ENCODE assay signal across 8 cellular contexts in the genomic region with DNA sequence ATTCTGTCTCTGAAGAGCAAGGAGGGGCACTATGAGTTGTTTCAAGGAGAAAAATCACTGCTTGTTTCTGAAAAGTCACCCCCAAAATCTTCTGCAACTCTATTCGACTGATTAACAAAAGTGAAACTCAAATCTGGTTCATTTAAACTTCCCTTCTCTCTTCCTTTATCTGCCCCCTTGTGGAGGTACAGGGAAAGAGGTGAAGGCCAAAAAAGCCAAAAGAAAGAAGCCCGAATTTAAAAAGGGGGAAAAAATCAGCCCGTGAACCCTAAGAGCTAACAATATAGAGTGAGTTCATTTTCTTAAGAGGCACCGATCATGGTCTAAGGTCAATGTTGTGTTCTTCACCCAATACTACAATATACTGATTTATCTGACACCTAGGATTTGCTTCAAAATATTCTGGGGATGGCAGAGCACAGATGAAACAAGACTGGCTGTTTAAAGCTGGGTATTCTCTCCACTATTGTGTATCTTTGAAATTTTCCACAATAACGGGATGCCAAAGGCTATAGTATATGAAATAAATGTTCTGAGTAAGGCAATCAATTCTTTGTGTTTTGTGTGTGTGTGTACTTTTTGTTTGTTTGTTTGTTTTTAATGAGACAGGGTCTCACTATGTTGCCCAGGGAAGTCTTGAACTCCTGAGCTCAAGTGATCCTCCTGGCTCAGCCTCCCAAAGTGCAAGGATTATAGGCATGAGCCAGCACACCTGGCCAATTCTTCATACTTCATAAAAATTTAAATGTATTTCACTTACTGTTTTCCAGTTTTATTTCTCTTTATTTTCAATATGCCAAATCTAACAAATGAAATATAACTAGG. TPM values are rescaled to one million over a fixed set of nuclear protein-coding genes. Genes with fewer than 3 reads are reported as not detected.
A peak's percentile ranks its signal among the peaks of the same experiment; 100 is the strongest.
DNase-seq lines count a peak whose midpoint lies in the region; ATAC-seq, FAIRE-seq and TF ChIP-seq lines count a peak whose summit lies in the region.

No MANE protein-coding gene starts in this region.

- dilution Hi-C loops in keratinocyte (cut with MboI; ENCODE audit: extremely low pct_ligation_motif_present, low sequenced_read_pairs): loop anchor here (25.0 kb wide), 1 partner anchor 134 kb away; no protein-coding TSS in a partner anchor

- H3K27me3 Mint-ChIP-seq in stimulated activated naive CD8-positive, alpha-beta T cell treated with anti-CD3 and anti-CD28 coated beads, Interleukin-15, Interleukin-2, amounts not matched to agents 100 ng/mL and 50 ng/mL, for 24 hours: no peaks in the 10 kb centered on the region

- H3K79me2 ChIP-seq in ACC112 (ENCODE audit: control insufficient read depth, insufficient read depth, low read length, unreplicated experiment): peaks cover 6% of the 10 kb centered on the region
- peaks cover 3% of the 10 kb centered on the region for H3K79me2 ChIP-seq in keratinocyte (ENCODE audit: control insufficient read depth, insufficient read depth, low read length)

- peak overlapping the region; percentile 79 for H3K4me2 ChIP-seq in keratinocyte (ENCODE audit: control insufficient read depth, extremely low read depth, insufficient read depth, low read depth, low read length)

- peak overlapping the region; percentile 72 for H3K4me3 ChIP-seq in ACC112 (ENCODE audit: low read depth, low read length)
- no peak overlapping the region for H3K4me3 ChIP-seq in SJCRH30
- H3K4me3 ChIP-seq in keratinocyte (ENCODE audit: control insufficient read depth in 2 of 3, extremely low read depth in 1 of 3, insufficient read depth in 2 of 3, low read depth in 1 of 3, low read length in 3 of 3): peak overlapping the region in 2 of 3 experiments; percentile 41 to 50

- H2AFZ ChIP-seq in ACC112 (ENCODE audit: low read length, unreplicated experiment) (peak overlapping the region; percentile 47), keratinocyte (ENCODE audit: control insufficient read depth, low read length) (peak overlapping the region; percentile 72)

- no peaks in the 10 kb centered on the region for H3K9me1 ChIP-seq in keratinocyte (ENCODE audit: control insufficient read depth, extremely low read depth, insufficient read depth, low read length)

- peak overlapping the region; percentile 11 for H3K4me3 Mint-ChIP-seq in stimulated activated naive CD8-positive, alpha-beta T cell treated with anti-CD3 and anti-CD28 coated beads, Interleukin-15, Interleukin-2, amounts not matched to agents 100 ng/mL and 50 ng/mL, for 24 hours

- FAIRE-seq in keratinocyte (lab: Jason Lieb, UNC): peak; percentile 69

- H3K9me3 ChIP-seq in SJCRH30 (replicated peaks): no peaks in the 10 kb centered on the region
- H3K9me3 ChIP-seq in keratinocyte (ENCODE audit: control insufficient read depth, low read depth, low read length): no peaks in the 10 kb centered on the region

- peaks cover 31% of the 10 kb centered on the region for H3K36me3 Mint-ChIP-seq in stimulated activated naive CD8-positive, alpha-beta T cell treated with anti-CD3 and anti-CD28 coated beads, Interleukin-15, Interleukin-2, amounts not matched to agents 100 ng/mL and 50 ng/mL, for 24 hours (ENCODE audit: low read depth)

- H4K20me1 ChIP-seq in keratinocyte (ENCODE audit: control insufficient read depth, extremely low read depth, insufficient read depth, low read length): no peaks in the 10 kb centered on the region

- H3K9ac ChIP-seq in keratinocyte (ENCODE audit: control insufficient read depth, extremely low read depth, insufficient read depth, low read length): peak overlapping the region; percentile 39

- in situ Hi-C loops in G401 (cut with HindIII; ENCODE audit: low sequenced_read_pairs) (no loop called here), T47D (cut with HindIII; ENCODE audit: low pct_unique_long_range_greater_than_20kb, low sequenced_read_pairs) (no loop called here)

- H3K27ac Mint-ChIP-seq in stimulated activated naive CD8-positive, alpha-beta T cell treated with anti-CD3 and anti-CD28 coated beads, Interleukin-15, Interleukin-2, amounts not matched to agents 100 ng/mL and 50 ng/mL, for 24 hours: no peak overlapping the region

- peak; percentile 55 for ATAC-seq in HG03571 (IDR thresholded peaks at IDR 0.05; ENCODE audit: unreplicated experiment)
- no peak for ATAC-seq in HG03520 (IDR thresholded peaks at IDR 0.05; ENCODE audit: unreplicated experiment)

- H3K4me1 Mint-ChIP-seq in stimulated activated naive CD8-positive, alpha-beta T cell treated with anti-CD3 and anti-CD28 coated beads, Interleukin-15, Interleukin-2, amounts not matched to agents 100 ng/mL and 50 ng/mL, for 24 hours (ENCODE audit: low read depth): peaks cover 10% of the 10 kb centered on the region

- peak; percentile 54 for DNase-seq in G401 (ENCODE audit: low spot score)
- DNase-seq in SJCRH30: peak; percentile 48 to 76
- peak; percentile 2 to 64 for DNase-seq in T47D (ENCODE audit: low read depth in 1 of 2, low spot score in 1 of 2)
- no peak for DNase-seq in keratinocyte (ENCODE audit: low read depth, low spot score)

- H3K4me1 ChIP-seq in ACC112 (ENCODE audit: control insufficient read depth, insufficient read depth, low read length, unreplicated experiment): peaks cover 25% of the 10 kb centered on the region
- H3K4me1 ChIP-seq in SJCRH30: peaks cover 54% of the 10 kb centered on the region
- H3K4me1 ChIP-seq in keratinocyte (ENCODE audit: control insufficient read depth, extremely low read depth, insufficient read depth, low read length): no peaks in the 10 kb centered on the region

- peak overlapping the region; percentile 32; the same call in 1 of the 2 replicates for H3K27ac ChIP-seq in ACC112 (ENCODE audit: low read depth, low read length)
- H3K27ac ChIP-seq in SJCRH30: no peak overlapping the region
- H3K27ac ChIP-seq in keratinocyte (ENCODE audit: control insufficient read depth, insufficient read depth, low read length): peak overlapping the region; percentile 15

- TF ChIP-seq CTCF in keratinocyte (optimal IDR thresholded peaks at IDR 0.05 in 1 of 3, IDR thresholded peaks at IDR 0.05 in 1 of 3, conservative IDR thresholded peaks at IDR 0.05 in 1 of 3; ENCODE audit: extremely low read depth in 1 of 3, insufficient read depth in 2 of 3, low read length in 3 of 3): peak in 2 of 3 experiments; percentile 63 to 70

- H3K36me3 ChIP-seq in ACC112 (ENCODE audit: insufficient read depth, low read length) (no peaks in the 10 kb centered on the region), SJCRH30 (no peaks in the 10 kb centered on the region; the same call in 1 of the 2 replicates), keratinocyte (ENCODE audit: control insufficient read depth in 2 of 2, extremely low read depth in 1 of 2, insufficient read depth in 2 of 2, low read length in 2 of 2) (peaks cover 0 to 2% of the 10 kb centered on the region in 2 experiments)

- no peaks in the 10 kb centered on the region for H3K9me3 Mint-ChIP-seq in stimulated activated naive CD8-positive, alpha-beta T cell treated with anti-CD3 and anti-CD28 coated beads, Interleukin-15, Interleukin-2, amounts not matched to agents 100 ng/mL and 50 ng/mL, for 24 hours

- H3K27me3 ChIP-seq in ACC112 (ENCODE audit: insufficient read depth, low read length) (no peaks in the 10 kb centered on the region), SJCRH30 (no peaks in the 10 kb centered on the region), keratinocyte (ENCODE audit: control insufficient read depth, extremely low read depth, insufficient read depth, low read length) (no peaks in the 10 kb centered on the region)

RNA-seq across cellular contexts. Expression of a gene that starts 55.0 kb away (rescaled TPM):
- total RNA-seq in G401 (2014; rRNA removed; shearing (Covaris generic)): 14.4 and 17.4 TPM in 2 replicates
- 4.7 and 4.8 TPM in 2 replicates for total RNA-seq in SJCRH30 (2014; rRNA removed; shearing (Covaris generic))
- polyA plus RNA-seq in keratinocyte: 9.2 to 11.5 TPM (median 10.1 TPM) in 3 replicates
- polyA plus RNA-seq in keratinocyte (2011; ENCODE audit: low read depth): 8.0 TPM
- 11.2 and 14.8 TPM in 2 replicates for polyA plus RNA-seq in keratinocyte (2011; cell fraction: cytosol; rRNA removed)
- polyA plus RNA-seq in keratinocyte (2011; cell fraction: nucleus; rRNA removed): 5.6 and 7.9 TPM in 2 replicates
- 9.4 and 11.4 TPM in 2 replicates for polyA plus RNA-seq in keratinocyte (2012; ENCODE audit: low replicate concordance)
- polyA minus RNA-seq in keratinocyte: 3.8 to 5.5 TPM in 2 of 3 replicates, not detected in the other
- 11.5 TPM for polyA minus RNA-seq in keratinocyte (2011; cell fraction: cytosol; rRNA and poly(A)+ RNA removed)
- polyA minus RNA-seq in keratinocyte (2011; cell fraction: nucleus; rRNA and poly(A)+ RNA removed): 0.74 and 7.4 TPM in 2 replicates
